In the genomic region with DNA sequence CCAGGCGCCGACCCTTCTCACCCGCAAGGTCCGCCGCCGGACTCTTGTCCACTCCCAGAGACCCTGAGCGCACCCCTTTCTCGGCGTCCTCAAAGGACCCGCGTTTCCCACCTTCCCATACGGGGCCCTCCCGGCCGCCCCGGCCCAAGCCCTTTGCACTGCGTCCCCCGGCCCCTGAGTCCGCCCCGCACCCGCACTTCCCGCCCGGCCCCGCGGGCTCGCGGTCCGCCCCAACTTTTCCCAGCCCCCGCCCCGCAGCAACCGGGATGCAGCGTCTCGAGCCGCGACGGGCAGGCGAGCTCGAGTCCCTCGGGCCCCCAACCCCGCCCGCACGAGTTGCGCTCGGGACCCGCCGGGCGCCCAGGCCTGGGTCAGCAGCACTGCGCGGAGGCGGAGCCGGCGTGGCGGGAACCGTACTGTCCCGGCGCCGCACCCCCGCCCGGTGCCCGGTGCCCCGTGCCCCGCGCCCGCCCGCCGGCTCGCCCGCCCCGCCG, we compare ENCODE assay signal across 8 cellular contexts. TPM values are rescaled to one million over a fixed set of nuclear protein-coding genes. Genes with fewer than 3 reads are reported as not detected.
DNase-seq lines count a peak whose midpoint lies in the region; ATAC-seq and TF ChIP-seq lines count a peak whose summit lies in the region.

No MANE protein-coding gene starts in this region.

- H2AFZ ChIP-seq in parathyroid adenoma = peak overlapping the region; percentile 74

- H3K79me2 ChIP-seq in parathyroid adenoma = no peaks in the 10 kb centered on the region

- H3K4me3 ChIP-seq in parathyroid adenoma (ENCODE audit: low read depth, low read length) = peak overlapping the region; percentile 46

- peak overlapping the region; percentile 83 for H3K4me3 Mint-ChIP-seq in activated naive CD4-positive, alpha-beta T cell treated with anti-CD3 and anti-CD28 coated beads, Interleukin-2, amount 50 U/mL, for 24 hours
- peak overlapping the region; percentile 83 to 94 (median 87) for H3K4me3 Mint-ChIP-seq in T-cell

- no peak for DNase-seq in activated naive CD4-positive, alpha-beta T cell (lab: John Stamatoyannopoulos, UW)
- DNase-seq in T-cell (no peak), foreskin keratinocyte (no peak), erythroblast (lab: John Stamatoyannopoulos, UW) (no peak), NOMO-1 treated with DMSO at 0.1 percent for 48 hours (lab: John Stamatoyannopoulos, UW; ENCODE audit: unreplicated experiment) (no peak)

- H3K9me3 ChIP-seq in parathyroid adenoma (ENCODE audit: control insufficient read depth, low read length) = no peaks in the 10 kb centered on the region

- H3K36me3 ChIP-seq in parathyroid adenoma (ENCODE audit: control insufficient read depth, insufficient read depth, low read length) = no peaks in the 10 kb centered on the region

- ATAC-seq in HG02973 (IDR thresholded peaks at IDR 0.05; ENCODE audit: unreplicated experiment) (peak; percentile 27), T-cell (replicated peaks in 1 of 4) (peak; percentile 25 to 60 (median 47)), foreskin keratinocyte (peak; percentile 0)

- no peaks in the 10 kb centered on the region for H3K36me3 Mint-ChIP-seq in activated naive CD4-positive, alpha-beta T cell treated with anti-CD3 and anti-CD28 coated beads, Interleukin-2, amount 50 U/mL, for 24 hours
- no peaks in the 10 kb centered on the region for H3K36me3 Mint-ChIP-seq in T-cell

- CTCF ChIA-PET in T-cell (lab: Charles Lee) = no interaction called here

- H3K4me1 Mint-ChIP-seq in activated naive CD4-positive, alpha-beta T cell treated with anti-CD3 and anti-CD28 coated beads, Interleukin-2, amount 50 U/mL, for 24 hours = peaks cover 18% of the 10 kb centered on the region
- H3K4me1 Mint-ChIP-seq in T-cell = peaks cover 23 to 24% (median 24%) of the 10 kb centered on the region in 3 donors

- H3K27ac ChIP-seq in foreskin keratinocyte (no peak overlapping the region), parathyroid adenoma (peak overlapping the region; percentile 47)

- H3K9ac ChIP-seq in parathyroid adenoma = no peak overlapping the region

- POLR2A ChIA-PET in T-cell (lab: Charles Lee) = no interaction called here

- H3K27ac Mint-ChIP-seq in activated naive CD4-positive, alpha-beta T cell treated with anti-CD3 and anti-CD28 coated beads, Interleukin-2, amount 50 U/mL, for 24 hours = no peak overlapping the region
- peak overlapping the region in 1 of 2 donors; percentile 16 for H3K27ac Mint-ChIP-seq in T-cell

- H3K9me3 Mint-ChIP-seq in activated naive CD4-positive, alpha-beta T cell treated with anti-CD3 and anti-CD28 coated beads, Interleukin-2, amount 50 U/mL, for 24 hours = no peaks in the 10 kb centered on the region
- no peaks in the 10 kb centered on the region for H3K9me3 Mint-ChIP-seq in T-cell

- no peak for TF ChIP-seq POLR2A in erythroblast (IDR thresholded peaks at IDR 0.05; ENCODE audit: low read length)

- no peak for TF ChIP-seq CTCF in foreskin keratinocyte (conservative IDR thresholded peaks at IDR 0.05)
- TF ChIP-seq CTCF in parathyroid adenoma (IDR thresholded peaks at IDR 0.05) = no peak

- peaks cover 13% of the 10 kb centered on the region for H3K27me3 ChIP-seq in foreskin keratinocyte
- no peaks in the 10 kb centered on the region for H3K27me3 ChIP-seq in parathyroid adenoma (ENCODE audit: control insufficient read depth, insufficient read depth, low read length)

- H3K27me3 Mint-ChIP-seq in activated naive CD4-positive, alpha-beta T cell treated with anti-CD3 and anti-CD28 coated beads, Interleukin-2, amount 50 U/mL, for 24 hours = no peaks in the 10 kb centered on the region
- H3K27me3 Mint-ChIP-seq in T-cell = peaks cover 4 to 9% of the 10 kb centered on the region in 2 donors

- H3K4me1 ChIP-seq in foreskin keratinocyte = peaks cover 3% of the 10 kb centered on the region
- peaks cover 2% of the 10 kb centered on the region for H3K4me1 ChIP-seq in parathyroid adenoma

- H3K4me2 ChIP-seq in parathyroid adenoma (ENCODE audit: low read length) = peak overlapping the region; percentile 65

RNA-seq across cellular contexts. Expression of a gene that starts 0.4 kb away (rescaled TPM):
- 1 to 10 TPM in 4 of 5 donors, not detected in 1; 2.2 to 6.5 (median 4.7) TPM for total RNA-seq in T-cell
- 6.2 and 8.4 TPM in 2 replicates for total RNA-seq in foreskin keratinocyte
- 8.5 and 11.5 TPM in 2 replicates for polyA plus RNA-seq in foreskin keratinocyte
